Comparison of ENCODE assay signal across 8 cellular contexts in genomic region chr4:186191266-186192067, GRCh38. TPM values are rescaled to one million over a fixed set of nuclear protein-coding genes. Genes with fewer than 3 reads are reported as not detected.
DNase-seq lines count a peak whose midpoint lies in the region; ATAC-seq and FAIRE-seq lines count a peak whose summit lies in the region.

Gene CYP4V2 (plus strand): TSS chr4:186191567. CDS start chr4:186191824, 257 bp downstream.

- peak within 1 kb of the TSS; percentile 95 to 98 for H3K27ac Mint-ChIP-seq in natural killer cell treated with Interleukin-12 subunit alpha and Interleukin-12 subunit beta and Interleukin-15 and Interleukin-18, amount 100 ng/mL, for 72 hours
- H3K27ac Mint-ChIP-seq in stimulated activated naive CD8-positive, alpha-beta T cell treated with anti-CD3 and anti-CD28 coated beads, Interleukin-15, Interleukin-2, amounts not matched to agents 100 ng/mL and 50 ng/mL, for 24 hours: peak within 1 kb of the TSS; percentile 95

- H3K9me3 Mint-ChIP-seq in natural killer cell treated with Interleukin-12 subunit alpha and Interleukin-12 subunit beta and Interleukin-15 and Interleukin-18, amount 100 ng/mL, for 72 hours: no peaks in the 10 kb centered on the region
- no peaks in the 10 kb centered on the region for H3K9me3 Mint-ChIP-seq in stimulated activated naive CD8-positive, alpha-beta T cell treated with anti-CD3 and anti-CD28 coated beads, Interleukin-15, Interleukin-2, amounts not matched to agents 100 ng/mL and 50 ng/mL, for 24 hours

- peak; percentile 74 for DNase-seq in COLO829 (ENCODE audit: low spot score)
- DNase-seq in RCC 7860 (ENCODE audit: low spot score): peak; percentile 41
- peak; percentile 74 to 78 for DNase-seq in activated T-helper 1 cell treated with anti-CD3 and anti-CD28 coated beads, Interleukin-2, amount 50 U/mL, for 16 hours (ENCODE audit: low read depth in 1 of 2, low spot score in 1 of 2)
- DNase-seq in fibroblast of peridontal ligament (ENCODE audit: extremely low read depth): peak; percentile 71
- DNase-seq in natural killer cell treated with Interleukin-12 subunit alpha and Interleukin-12 subunit beta and Interleukin-15 and Interleukin-18, amount 100 ng/mL, for 72 hours (ENCODE audit: low spot score): peak; percentile 95

- peaks cover 18 to 28% of the 10 kb centered on the region in 2 donors for H3K4me1 Mint-ChIP-seq in natural killer cell treated with Interleukin-12 subunit alpha and Interleukin-12 subunit beta and Interleukin-15 and Interleukin-18, amount 100 ng/mL, for 72 hours (ENCODE audit: low read depth in 2 of 2)
- H3K4me1 Mint-ChIP-seq in stimulated activated naive CD8-positive, alpha-beta T cell treated with anti-CD3 and anti-CD28 coated beads, Interleukin-15, Interleukin-2, amounts not matched to agents 100 ng/mL and 50 ng/mL, for 24 hours (ENCODE audit: low read depth): peaks cover 37% of the 10 kb centered on the region

- FAIRE-seq in RCC 7860 (lab: Jason Lieb, UNC): no peak

- H3K4me3 Mint-ChIP-seq in natural killer cell treated with Interleukin-12 subunit alpha and Interleukin-12 subunit beta and Interleukin-15 and Interleukin-18, amount 100 ng/mL, for 72 hours: peak within 1 kb of the TSS; percentile 99
- H3K4me3 Mint-ChIP-seq in stimulated activated naive CD8-positive, alpha-beta T cell treated with anti-CD3 and anti-CD28 coated beads, Interleukin-15, Interleukin-2, amounts not matched to agents 100 ng/mL and 50 ng/mL, for 24 hours: peak within 1 kb of the TSS; percentile 95

- H3K27me3 Mint-ChIP-seq in natural killer cell treated with Interleukin-12 subunit alpha and Interleukin-12 subunit beta and Interleukin-15 and Interleukin-18, amount 100 ng/mL, for 72 hours: peaks cover 0 to 2% of the 10 kb centered on the region in 2 donors
- H3K27me3 Mint-ChIP-seq in stimulated activated naive CD8-positive, alpha-beta T cell treated with anti-CD3 and anti-CD28 coated beads, Interleukin-15, Interleukin-2, amounts not matched to agents 100 ng/mL and 50 ng/mL, for 24 hours: no peaks in the 10 kb centered on the region

- peaks cover 6% of the 10 kb centered on the region for H3K36me3 Mint-ChIP-seq in natural killer cell treated with Interleukin-12 subunit alpha and Interleukin-12 subunit beta and Interleukin-15 and Interleukin-18, amount 100 ng/mL, for 72 hours
- H3K36me3 Mint-ChIP-seq in stimulated activated naive CD8-positive, alpha-beta T cell treated with anti-CD3 and anti-CD28 coated beads, Interleukin-15, Interleukin-2, amounts not matched to agents 100 ng/mL and 50 ng/mL, for 24 hours (ENCODE audit: low read depth): peaks cover 14% of the 10 kb centered on the region

- ATAC-seq in GM19351 (IDR thresholded peaks at IDR 0.05; ENCODE audit: unreplicated experiment): peak; percentile 81
- ATAC-seq in HG03469 (IDR thresholded peaks at IDR 0.05; ENCODE audit: unreplicated experiment): peak; percentile 88
- peak; percentile 94 to 96 for ATAC-seq in natural killer cell treated with Interleukin-12 subunit alpha and Interleukin-12 subunit beta and Interleukin-15 and Interleukin-18, amount 100 ng/mL, for 72 hours

RNA-seq across cellular contexts. Expression of gene CYP4V2, which starts in this region (rescaled TPM):
- total RNA-seq in natural killer cell treated with Interleukin-12 subunit alpha and Interleukin-12 subunit beta and Interleukin-15 and Interleukin-18, amount 100 ng/mL, for 72 hours: 10 to 100 TPM; 11.7 to 15.2 TPM

Comparison
In these comparisons a context has a peak if more than half of its experiments do, and no peak if none do; other contexts are left out.
1. Peak in every context shown above with its lines: DNase-seq and ATAC-seq.
2. DNase-seq: peak in every context shown above with its lines; median percentile 95 in natural killer cell treated with Interleukin-12 subunit alpha and Interleukin-12 subunit beta and Interleukin-15 and Interleukin-18, amount 100 ng/mL, for 72 hours; 76 in activated T-helper 1 cell treated with anti-CD3 and anti-CD28 coated beads, Interleukin-2, amount 50 U/mL, for 16 hours; 74 in COLO829; 71 in fibroblast of peridontal ligament; 41 in RCC 7860.